In the genomic region with DNA sequence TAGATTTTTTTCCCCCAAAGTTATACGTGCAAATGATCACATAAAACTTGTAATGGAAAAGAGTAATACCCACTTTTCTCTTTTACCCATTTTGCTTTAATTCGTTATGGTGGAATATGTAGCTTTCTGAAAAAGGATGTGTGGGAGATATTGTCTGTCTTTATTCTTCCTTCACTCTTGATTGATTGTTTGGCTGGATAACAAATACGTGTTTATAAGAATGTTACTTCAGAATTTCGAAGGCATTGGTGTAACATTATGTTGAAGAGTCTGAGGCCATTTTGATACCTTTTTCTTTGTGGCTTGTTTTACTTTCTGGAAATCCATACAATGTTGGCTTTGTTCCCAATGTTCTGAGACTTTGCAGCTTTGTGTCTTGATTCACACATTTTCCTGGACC, we compare ENCODE assay signal across 18 cellular contexts.
"Had no signal": no experiment of that assay in that cellular context is flagged by ENCODE, and none has a peak within 500 bp of the region (broad histone marks: within the 10 kb centered on the region; RNA-seq: fewer than 3 reads in every experiment).

No MANE protein-coding gene starts in this region.

- H3K4me3 Mint-ChIP-seq: natural killer cell treated with Interleukin-12 subunit alpha and Interleukin-12 subunit beta and Interleukin-15 and Interleukin-18, amount 100 ng/mL, for 72 hours; stimulated activated naive B cell treated with anti-CD40 and anti-IgM and Interleukin-4, amounts not matched to agents 10 μg/mL and 1 μg/mL and 100 μg/mL, for 72 hours; stimulated activated naive CD8-positive, alpha-beta T cell treated with anti-CD3 and anti-CD28 coated beads, Interleukin-15, amount 100 ng/mL, for 72 hours had no signal

- H3K27ac ChIP-seq: coronary artery, heart right ventricle, left ventricle myocardium inferior, lower lobe of right lung, sigmoid colon, skin epidermis had no signal

- ATAC-seq: esophagus mucosa; heart right ventricle; left cardiac atrium; lower lobe of right lung; natural killer cell treated with Interleukin-12 subunit alpha and Interleukin-12 subunit beta and Interleukin-15 and Interleukin-18, amount 100 ng/mL, for 72 hours; stimulated activated naive B cell treated with anti-CD40 and anti-IgM and Interleukin-4, amounts not matched to agents 10 μg/mL and 1 μg/mL and 100 μg/mL, for 72 hours; stimulated activated naive CD8-positive, alpha-beta T cell treated with anti-CD3 and anti-CD28 coated beads, Interleukin-15, amount 100 ng/mL, for 72 hours had no signal

- H3K9me3 Mint-ChIP-seq: natural killer cell treated with Interleukin-12 subunit alpha and Interleukin-12 subunit beta and Interleukin-15 and Interleukin-18, amount 100 ng/mL, for 72 hours had no signal

- H3K36me3 ChIP-seq: left ventricle myocardium inferior, lower lobe of right lung, sigmoid colon had no signal

- H3K4me1 ChIP-seq: left ventricle myocardium inferior, sigmoid colon had no signal

- H3K27ac Mint-ChIP-seq: natural killer cell treated with Interleukin-12 subunit alpha and Interleukin-12 subunit beta and Interleukin-15 and Interleukin-18, amount 100 ng/mL, for 72 hours; stimulated activated naive B cell treated with anti-CD40 and anti-IgM and Interleukin-4, amounts not matched to agents 10 μg/mL and 1 μg/mL and 100 μg/mL, for 72 hours; stimulated activated naive CD8-positive, alpha-beta T cell treated with anti-CD3 and anti-CD28 coated beads, Interleukin-15, amount 100 ng/mL, for 72 hours had no signal

- H3K27me3 Mint-ChIP-seq: natural killer cell treated with Interleukin-12 subunit alpha and Interleukin-12 subunit beta and Interleukin-15 and Interleukin-18, amount 100 ng/mL, for 72 hours; stimulated activated naive B cell treated with anti-CD40 and anti-IgM and Interleukin-4, amounts not matched to agents 10 μg/mL and 1 μg/mL and 100 μg/mL, for 72 hours; stimulated activated naive CD8-positive, alpha-beta T cell treated with anti-CD3 and anti-CD28 coated beads, Interleukin-15, amount 100 ng/mL, for 72 hours had no signal

- H3K27me3 ChIP-seq: heart right ventricle, sigmoid colon had no signal

- H3K4me3 ChIP-seq: coronary artery, heart right ventricle, left ventricle myocardium inferior, lower lobe of right lung, sigmoid colon, skin epidermis had no signal

- DNase-seq: effector memory CD4-positive, alpha-beta T cell; heart right ventricle; left cardiac atrium; left ventricle myocardium inferior; lower lobe of right lung; mesenchymal stem cell; posterior cingulate gyrus; sigmoid colon; stimulated activated CD4-positive, alpha-beta T cell treated with anti-CD3 and anti-CD28 coated beads, Interleukin-2, amount 100 ng/mL, for 24 hours; stimulated activated CD4-positive, alpha-beta T cell treated with anti-CD3 and anti-CD28 coated beads, Interleukin-4, amount 100 ng/mL, for 4 hours; stimulated activated naive B cell treated with anti-CD40 and anti-IgM and Interleukin-4, amounts not matched to agents 10 μg/mL and 1 μg/mL and 100 μg/mL, for 72 hours; stimulated activated naive CD8-positive, alpha-beta T cell treated with anti-CD3 and anti-CD28 coated beads, Interleukin-15, amount 100 ng/mL, for 72 hours; trophoblast cell had no signal

- FAIRE-seq: keratinocyte had no signal
